ENCODE assay signal across 2 cellular contexts in the genomic region with DNA sequence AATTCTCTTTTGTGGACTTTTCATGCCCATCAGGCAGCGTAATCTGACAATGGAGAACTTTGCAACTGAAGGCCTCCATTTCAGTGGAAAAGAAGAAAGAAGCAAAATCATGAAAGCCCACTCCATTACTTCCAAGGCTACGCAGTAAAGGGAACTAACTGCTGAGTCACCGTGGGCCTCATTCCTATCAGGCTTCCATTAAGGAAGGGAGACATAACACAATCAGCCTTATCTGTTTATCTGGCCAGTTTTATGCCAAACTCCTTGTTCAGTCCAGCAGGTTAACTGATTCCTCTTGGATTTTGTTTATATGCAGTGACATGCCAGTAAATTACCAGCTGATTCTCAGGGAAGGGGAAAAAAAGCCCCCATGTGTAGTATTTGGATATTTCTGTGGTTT.
TF ChIP-seq lines count a peak whose summit lies in the region.

No MANE protein-coding gene starts in this region.

TF ChIP-seq in A549, 52 proteins besides CTCF, POLR2A, EP300 and RAD21 (continued from another document):
- TF ChIP-seq, protein P1, sequence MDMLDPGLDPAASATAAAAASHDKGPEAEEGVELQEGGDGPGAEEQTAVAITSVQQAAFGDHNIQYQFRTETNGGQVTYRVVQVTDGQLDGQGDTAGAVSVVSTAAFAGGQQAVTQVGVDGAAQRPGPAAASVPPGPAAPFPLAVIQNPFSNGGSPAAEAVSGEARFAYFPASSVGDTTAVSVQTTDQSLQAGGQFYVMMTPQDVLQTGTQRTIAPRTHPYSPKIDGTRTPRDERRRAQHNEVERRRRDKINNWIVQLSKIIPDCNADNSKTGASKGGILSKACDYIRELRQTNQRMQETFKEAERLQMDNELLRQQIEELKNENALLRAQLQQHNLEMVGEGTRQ (IDR thresholded peaks at IDR 0.05) = no peak
- TF ChIP-seq, protein P2, sequence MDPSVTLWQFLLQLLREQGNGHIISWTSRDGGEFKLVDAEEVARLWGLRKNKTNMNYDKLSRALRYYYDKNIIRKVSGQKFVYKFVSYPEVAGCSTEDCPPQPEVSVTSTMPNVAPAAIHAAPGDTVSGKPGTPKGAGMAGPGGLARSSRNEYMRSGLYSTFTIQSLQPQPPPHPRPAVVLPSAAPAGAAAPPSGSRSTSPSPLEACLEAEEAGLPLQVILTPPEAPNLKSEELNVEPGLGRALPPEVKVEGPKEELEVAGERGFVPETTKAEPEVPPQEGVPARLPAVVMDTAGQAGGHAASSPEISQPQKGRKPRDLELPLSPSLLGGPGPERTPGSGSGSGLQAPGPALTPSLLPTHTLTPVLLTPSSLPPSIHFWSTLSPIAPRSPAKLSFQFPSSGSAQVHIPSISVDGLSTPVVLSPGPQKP (IDR thresholded peaks at IDR 0.05; ENCODE audit: low read depth, low read length) = no peak
- TF ChIP-seq TFCP2L1 (CRISPR knock-in tag; IDR thresholded peaks at IDR 0.05) (no peak), JUN (IDR thresholded peaks at IDR 0.05) (no peak), MAFK (IDR thresholded peaks at IDR 0.05; ENCODE audit: partially characterized antibody) (peak; percentile 37), BHLHE40 (IDR thresholded peaks at IDR 0.05; ENCODE audit: low read depth, low read length) (no peak), NFE2L2 (conservative IDR thresholded peaks at IDR 0.05; ENCODE audit: low read length) (peak; percentile 61), CHD4 (IDR thresholded peaks at IDR 0.05; ENCODE audit: borderline replicate concordance) (no peak), RARB (CRISPR knock-in tag; IDR thresholded peaks at IDR 0.05) (no peak)
- TF ChIP-seq, protein P3, sequence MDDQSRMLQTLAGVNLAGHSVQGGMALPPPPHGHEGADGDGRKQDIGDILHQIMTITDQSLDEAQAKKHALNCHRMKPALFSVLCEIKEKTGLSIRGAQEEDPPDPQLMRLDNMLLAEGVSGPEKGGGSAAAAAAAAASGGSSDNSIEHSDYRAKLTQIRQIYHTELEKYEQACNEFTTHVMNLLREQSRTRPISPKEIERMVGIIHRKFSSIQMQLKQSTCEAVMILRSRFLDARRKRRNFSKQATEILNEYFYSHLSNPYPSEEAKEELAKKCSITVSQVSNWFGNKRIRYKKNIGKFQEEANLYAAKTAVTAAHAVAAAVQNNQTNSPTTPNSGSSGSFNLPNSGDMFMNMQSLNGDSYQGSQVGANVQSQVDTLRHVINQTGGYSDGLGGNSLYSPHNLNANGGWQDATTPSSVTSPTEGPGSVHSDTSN (IDR thresholded peaks at IDR 0.05) = no peak
TF ChIP-seq in A549: peak in this region for 2.

TF ChIP-seq in HEK293T, 16 proteins besides CTCF, POLR2A, EP300 and RAD21 (continued from another document):
- TF ChIP-seq L3MBTL2 (conservative IDR thresholded peaks at IDR 0.05) (no peak), LEF1 (IDR thresholded peaks at IDR 0.05; ENCODE audit: borderline replicate concordance) (no peak), BHLHE40 (IDR thresholded peaks at IDR 0.05; ENCODE audit: borderline replicate concordance) (no peak), FOXM1 (IDR thresholded peaks at IDR 0.05; ENCODE audit: borderline replicate concordance) (no peak), SP1 (IDR thresholded peaks at IDR 0.05) (no peak), ARNT (IDR thresholded peaks at IDR 0.05) (no peak), NFRKB (IDR thresholded peaks at IDR 0.05) (no peak), FOXK2 (IDR thresholded peaks at IDR 0.05) (no peak), ELF4 (IDR thresholded peaks at IDR 0.05) (no peak), FOXA1 (IDR thresholded peaks at IDR 0.05) (no peak)
